In the genomic region with DNA sequence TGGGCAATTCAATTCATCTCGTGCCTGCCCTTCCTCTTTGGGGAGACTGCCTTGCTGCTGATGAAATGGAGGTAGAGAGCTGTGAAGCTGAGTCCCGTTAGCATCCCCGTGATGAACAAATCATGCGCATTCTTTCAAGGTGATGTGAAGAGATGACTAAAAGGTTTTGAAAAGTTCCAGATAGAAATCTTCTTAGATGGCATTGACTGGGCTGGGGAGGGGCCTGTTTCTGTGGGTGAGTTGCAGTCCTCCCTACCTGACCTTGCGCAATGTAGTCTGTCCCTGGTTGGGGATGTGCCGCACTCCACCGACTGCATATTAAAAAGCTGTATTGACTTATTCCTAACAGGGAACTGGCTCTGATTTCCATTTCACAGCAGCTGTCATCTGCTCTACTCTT, we compare ENCODE assay signal across 15 cellular contexts. TPM values are rescaled to one million over a fixed set of nuclear protein-coding genes. Genes with fewer than 3 reads are reported as not detected.
"Had no signal": no experiment of that assay in that cellular context is flagged by ENCODE, and none has a peak within 500 bp of the region (broad histone marks: within the 10 kb centered on the region; RNA-seq: fewer than 3 reads in every experiment).

No MANE protein-coding gene starts in this region.

- DNase-seq: activated CD4-positive, alpha-beta T cell treated with anti-CD3 and anti-CD28 coated beads, Interleukin-2, amount 50 U/mL, for 1 hour; activated CD4-positive, CD25-positive, alpha-beta regulatory T cell; activated naive CD4-positive, alpha-beta T cell treated with anti-CD3 and anti-CD28 coated beads, Interleukin-2, amount 50 U/mL, for 16 hours; activated T-cell treated with anti-CD3 and anti-CD28 coated beads for 4 hours; amniotic stem cell; endodermal cell; natural killer cell; nucleus accumbens; sigmoid colon; stimulated activated CD4-positive, alpha-beta T cell treated with anti-CD3 and anti-CD28 coated beads, Interleukin-12 subunit alpha, Interleukin-12 subunit beta, amount 100 ng/mL, for 4 hours; stimulated activated naive CD4-positive, alpha-beta T cell; T-helper 17 cell; upper lobe of left lung had no signal

- H3K9me3 ChIP-seq: sigmoid colon, suprapubic skin, upper lobe of left lung had no signal

- H3K27ac ChIP-seq: sigmoid colon, suprapubic skin, upper lobe of left lung had no signal

- ATAC-seq: esophagus mucosa, natural killer cell, T-helper 17 cell had no signal

- H3K27me3 ChIP-seq: sigmoid colon, suprapubic skin, upper lobe of left lung had no signal

- H3K36me3 ChIP-seq: sigmoid colon, suprapubic skin, upper lobe of left lung had no signal

- H3K4me3 ChIP-seq: sigmoid colon, suprapubic skin, upper lobe of left lung had no signal

- H3K4me1 ChIP-seq: suprapubic skin had no signal

RNA-seq across cellular contexts. Expression of gene ST6GALNAC3, which starts 49.6 kb away (rescaled TPM):
- total RNA-seq: natural killer cell had no signal
